8 cellular contexts compared by ENCODE assay signal in the genomic region with DNA sequence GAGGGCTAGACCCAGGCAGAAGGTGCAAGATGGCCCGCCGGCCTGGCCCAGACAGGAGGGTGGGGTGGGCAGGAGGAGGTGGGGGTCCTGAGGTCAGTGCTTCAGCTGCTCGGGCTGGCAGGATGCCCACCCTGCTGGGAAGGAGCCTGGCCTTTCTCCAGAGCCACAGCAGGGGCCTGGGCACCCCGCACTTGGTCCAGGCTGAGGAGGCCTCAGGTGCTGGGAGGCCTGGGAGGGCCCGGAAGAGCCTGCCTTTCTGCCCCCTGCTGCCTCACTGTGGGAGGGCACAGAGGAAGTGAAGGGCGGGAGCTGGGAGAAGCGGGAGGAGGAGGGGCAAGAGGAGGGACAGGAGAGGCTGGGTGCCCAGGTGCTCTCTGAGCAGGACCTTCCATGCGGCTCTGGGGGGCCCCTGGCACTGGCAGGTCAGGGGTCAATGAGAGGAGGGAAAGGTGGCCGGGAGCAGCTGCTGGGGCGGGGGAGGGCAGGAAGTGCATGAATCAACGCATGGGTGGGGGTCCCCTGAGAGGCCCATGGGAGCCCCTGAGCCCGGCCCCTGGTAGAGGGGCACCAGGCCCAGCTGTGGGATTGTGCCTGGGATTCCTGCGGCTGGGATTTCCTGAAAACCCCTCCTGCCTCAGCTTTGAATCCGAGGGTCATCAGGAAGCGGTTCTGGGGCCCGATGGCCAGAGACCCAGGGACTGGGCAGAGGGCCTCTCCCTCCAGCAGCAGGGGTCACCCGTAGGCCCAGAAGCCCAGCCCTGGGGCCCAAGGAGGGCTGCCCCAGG. TPM values are rescaled to one million over a fixed set of nuclear protein-coding genes. Genes with fewer than 3 reads are reported as not detected.
A peak's percentile ranks its signal among the peaks of the same experiment; 100 is the strongest.
DNase-seq lines count a peak whose midpoint lies in the region; ATAC-seq and TF ChIP-seq lines count a peak whose summit lies in the region.

No MANE protein-coding gene starts in this region.

- H3K4me3 ChIP-seq in left lung = peak overlapping the region in 1 of 2 donors; percentile 23

- H3K27ac ChIP-seq in 22Rv1 (peak overlapping the region; percentile 47), left lung (peak overlapping the region; percentile 80 to 87)

- no peaks in the 10 kb centered on the region for H3K9me3 ChIP-seq in left lung

- no peaks in the 10 kb centered on the region for H3K27me3 ChIP-seq in left lung

- intact Hi-C loops in left lung (cut with DNase I) = no loop called here

- DNase-seq in HuH-7.5 (ENCODE audit: low spot score) (peak; percentile 63), SKM-1 (lab: John Stamatoyannopoulos, UW; ENCODE audit: unreplicated experiment) (peak; percentile 85), left lung (peak; percentile 87 to 90), COLO829 (ENCODE audit: low spot score) (no peak)
- peak; percentile 45 for DNase-seq in activated naive CD8-positive, alpha-beta T cell treated with anti-CD3 and anti-CD28 coated beads, Interleukin-2, amount 50 U/mL, for 16 hours (ENCODE audit: low read depth, low spot score)
- DNase-seq in stimulated activated CD8-positive, alpha-beta memory T cell treated with anti-CD3 and anti-CD28 coated beads, Interleukin-15, amount 100 ng/mL, for 1 hour (ENCODE audit: low read depth) = peak; percentile 32

- H3K36me3 ChIP-seq in left lung = no peaks in the 10 kb centered on the region

- H3K4me1 ChIP-seq in left lung = peaks cover 20 to 70% of the 10 kb centered on the region in 2 donors

- TF ChIP-seq CTCF in 22Rv1 (IDR thresholded peaks at IDR 0.05) = peak; percentile 65
- TF ChIP-seq CTCF in left lung (IDR thresholded peaks at IDR 0.05) = peak; percentile 34 to 63

- ATAC-seq in GM18868 (IDR thresholded peaks at IDR 0.05; ENCODE audit: unreplicated experiment) = peak; percentile 71
- ATAC-seq in left lung = peak; percentile 79

RNA-seq across cellular contexts. Expression of gene PWWP2B, which starts 49.9 kb away (rescaled TPM):
- total RNA-seq in left lung = 10 to 100 TPM; 21.4 to 23.2 TPM
